ENCODE assay signal across 8 cellular contexts in the genomic region with DNA sequence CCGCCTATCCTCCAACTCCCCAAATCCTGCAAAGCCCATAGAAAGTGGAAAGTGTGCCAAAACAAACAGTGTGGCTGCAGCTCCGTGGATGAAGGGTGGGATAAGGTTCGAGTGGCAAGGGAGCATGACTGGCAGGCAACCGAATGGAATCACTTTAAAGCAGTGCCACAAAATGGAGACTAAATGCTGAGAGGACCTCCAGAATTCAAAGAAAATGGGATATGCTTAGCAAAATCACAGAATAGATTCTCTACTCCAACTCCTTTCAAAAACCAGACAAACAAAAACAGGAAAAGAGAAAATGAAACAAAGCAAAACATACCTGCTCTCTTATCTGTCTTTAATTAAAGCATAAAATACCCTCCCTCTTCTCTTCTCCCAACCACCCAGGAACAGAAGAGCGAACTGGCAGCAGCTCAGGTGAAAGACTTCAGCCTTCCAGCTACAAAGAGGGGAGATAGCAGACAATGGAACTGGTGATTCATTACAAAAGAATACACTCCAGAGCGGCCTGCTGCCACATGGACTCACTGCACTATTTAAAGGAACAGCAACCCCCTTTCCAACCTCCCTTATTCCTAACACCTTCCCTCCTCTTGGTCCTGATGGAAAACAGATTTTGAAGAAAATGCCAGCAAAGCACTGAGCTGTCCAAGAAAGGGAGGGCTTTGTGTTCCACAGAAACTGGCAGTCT.
DNase-seq lines count a peak whose midpoint lies in the region; ATAC-seq and TF ChIP-seq lines count a peak whose summit lies in the region.

No MANE protein-coding gene starts in this region.

- no TSS peak for BruUV-seq in Panc1 (replicated peaks; lab: Mats Ljungman, UMichigan)

- H3K4me3 ChIP-seq in AG04449 (ENCODE audit: low read depth, low read length) (peak overlapping the region; percentile 73), Panc1 (ENCODE audit: low read depth in 2 of 2, low read length in 2 of 2) (peak overlapping the region; percentile 71)

- POLR2A ChIA-PET in AG04449 (lab: Yijun Ruan, JAX) = interaction anchor here (1.1 kb wide), 1 partner anchor 33 kb away, joined by 3 read pairs; no protein-coding TSS in a partner anchor
- POLR2A ChIA-PET in Panc1 (lab: Charles Lee) = interaction anchor here (0.7 kb wide), 2 partner anchors 139 to 169 kb away, joined by 3 read pairs; no protein-coding TSS in a partner anchor
- POLR2A ChIA-PET in GM10248 (lab: Yijun Ruan, JAX) = no interaction called here

- peak overlapping the region; percentile 85 for H3K27ac ChIP-seq in Panc1 (ENCODE audit: low read length)

- ATAC-seq in Panc1 (peak; percentile 80), GM21515 (IDR thresholded peaks at IDR 0.05; ENCODE audit: unreplicated experiment) (no peak)

- TF ChIP-seq CTCF in AG04449 (IDR thresholded peaks at IDR 0.05; ENCODE audit: insufficient read depth, low read length, missing control alignments) (no peak), Panc1 (IDR thresholded peaks at IDR 0.05) (no peak), GM10248 (IDR thresholded peaks at IDR 0.05; ENCODE audit: control extremely low read depth, extremely low read depth, low read depth, missing control alignments) (no peak)

- no peaks in the 10 kb centered on the region for H3K9me3 ChIP-seq in Panc1 (ENCODE audit: control insufficient read depth, insufficient read depth, low read depth, low read length)

- intact Hi-C loops in Panc1 (cut with micrococcal nuclease; ENCODE audit: unreplicated experiment) = loop anchor here (5.0 kb wide), 1 partner anchor 209 kb away; no protein-coding TSS in a partner anchor

- CTCF ChIA-PET in AG04449 (lab: Yijun Ruan, JAX) (interaction anchor here (1.0 to 2.8 kb wide), 4 partner anchors 69 to 405 kb away, joined by 3 to 15 read pairs (median 4); no protein-coding TSS in a partner anchor), Panc1 (lab: Charles Lee) (interaction anchor here (0.5 to 1.1 kb wide), 2 partner anchors 12 to 152 kb away, joined by 3 to 4 read pairs; no protein-coding TSS in a partner anchor), GM10248 (lab: Yijun Ruan, JAX) (interaction anchor here (1.9 kb wide), 1 partner anchor 17 kb away, joined by 4 read pairs; no protein-coding TSS in a partner anchor)

- in situ Hi-C loops in Panc1 (cut with HindIII; ENCODE audit: low pct_unique_long_range_greater_than_20kb, low sequenced_read_pairs) = no loop called here

- DNase-seq in AG04449 (ENCODE audit: low read depth, low spot score) (peak; percentile 45), HS-5 (ENCODE audit: low read depth) (peak; percentile 90), Panc1 (ENCODE audit: low read depth, low spot score) (no peak), epidermal melanocyte (ENCODE audit: insufficient read length, low spot score) (peak; percentile 40), midbrain (lab: John Stamatoyannopoulos, UW) (peak; percentile 22), SIG-M5 treated with dmso at 0.1 percent for 504 hours (lab: John Stamatoyannopoulos, UW; ENCODE audit: unreplicated experiment) (no peak), GM10248 (ENCODE audit: extremely low spot score) (no peak)

- H3K36me3 ChIP-seq in Panc1 (ENCODE audit: control insufficient read depth, insufficient read depth, low read length) = peaks cover 3% of the 10 kb centered on the region; the same call in 1 of the 2 replicates

- peaks cover 22% of the 10 kb centered on the region for H3K4me1 ChIP-seq in Panc1 (ENCODE audit: control insufficient read depth, insufficient read depth, low read length)

- no peaks in the 10 kb centered on the region for H3K27me3 ChIP-seq in Panc1 (ENCODE audit: control insufficient read depth, insufficient read depth, low read length)

Comparison
In these comparisons a context has a peak if more than half of its experiments do, and no peak if none do; other contexts are left out.
1. DNase-seq: peak in AG04449 (single experiment), HS-5 (single experiment), epidermal melanocyte (single experiment) and midbrain (single experiment); none in Panc1 (single experiment), SIG-M5 treated with dmso at 0.1 percent for 504 hours (single experiment) and GM10248 (single experiment).